Comparison of ENCODE assay signal across 4 cellular contexts in genomic region chr12:120164293-120164692, GRCh38.
TF ChIP-seq lines count a peak whose summit lies in the region.

No MANE protein-coding gene starts in this region.

TF ChIP-seq in A549, 52 proteins besides CTCF, POLR2A, EP300 and RAD21:
- TF ChIP-seq SMC3 (IDR thresholded peaks at IDR 0.05) = no peak
- TF ChIP-seq TFCP2L1 (CRISPR knock-in tag; IDR thresholded peaks at IDR 0.05) = no peak
- no peak for TF ChIP-seq CHD2 (IDR thresholded peaks at IDR 0.05; ENCODE audit: low read length, partially characterized antibody)
- TF ChIP-seq ELK1 (IDR thresholded peaks at IDR 0.05; ENCODE audit: low read depth, low read length) = no peak
- TF ChIP-seq PHF8 (IDR thresholded peaks at IDR 0.05; ENCODE audit: borderline replicate concordance, low read depth) = no peak
- TF ChIP-seq NR3C1 (IDR thresholded peaks at IDR 0.05) = no peak

TF ChIP-seq in HCT116, 20 proteins besides CTCF, POLR2A, EP300 and RAD21:
- TF ChIP-seq ELF1 (IDR thresholded peaks at IDR 0.05; ENCODE audit: borderline replicate concordance, low read depth) (no peak), CEBPB (IDR thresholded peaks at IDR 0.05; ENCODE audit: low read depth) (no peak), SIN3A (IDR thresholded peaks at IDR 0.05; ENCODE audit: low read depth) (no peak)

TF ChIP-seq in GM12878, 131 proteins besides CTCF, POLR2A, EP300 and RAD21:
- no peak for TF ChIP-seq JUND (IDR thresholded peaks at IDR 0.05; ENCODE audit: low read depth, low read length)
- TF ChIP-seq SMARCA5 (IDR thresholded peaks at IDR 0.05) = no peak
- no peak for TF ChIP-seq CREM (IDR thresholded peaks at IDR 0.05; ENCODE audit: low read depth)
- TF ChIP-seq SP1 (IDR thresholded peaks at IDR 0.05; ENCODE audit: low read depth, low read length) = no peak
- TF ChIP-seq CBX5 (IDR thresholded peaks at IDR 0.05; ENCODE audit: low read depth) = no peak
- no peak for TF ChIP-seq SMAD5 (IDR thresholded peaks at IDR 0.05; ENCODE audit: low read depth)
- no peak for TF ChIP-seq TAF1 (IDR thresholded peaks at IDR 0.05; ENCODE audit: borderline replicate concordance, low read depth, low read length)
- TF ChIP-seq HCFC1 (IDR thresholded peaks at IDR 0.05; ENCODE audit: low read length) = no peak

TF ChIP-seq in GM12891, 5 proteins besides CTCF, POLR2A, EP300 and RAD21:
- TF ChIP-seq TAF1 (IDR thresholded peaks at IDR 0.05; ENCODE audit: low read depth, low read length) (no peak), POU2F2 (IDR thresholded peaks at IDR 0.05; ENCODE audit: low read depth, low read length) (no peak), POLR2AphosphoS5 (IDR thresholded peaks at IDR 0.05; ENCODE audit: low read depth, low read length) (no peak), SPI1 (IDR thresholded peaks at IDR 0.05; ENCODE audit: low read depth, low read length) (no peak), PAX5 (IDR thresholded peaks at IDR 0.05; ENCODE audit: insufficient read depth, low read length, severe bottlenecking) (no peak)
